Comparison of ENCODE assay signal across 11 cellular contexts in the genomic region with DNA sequence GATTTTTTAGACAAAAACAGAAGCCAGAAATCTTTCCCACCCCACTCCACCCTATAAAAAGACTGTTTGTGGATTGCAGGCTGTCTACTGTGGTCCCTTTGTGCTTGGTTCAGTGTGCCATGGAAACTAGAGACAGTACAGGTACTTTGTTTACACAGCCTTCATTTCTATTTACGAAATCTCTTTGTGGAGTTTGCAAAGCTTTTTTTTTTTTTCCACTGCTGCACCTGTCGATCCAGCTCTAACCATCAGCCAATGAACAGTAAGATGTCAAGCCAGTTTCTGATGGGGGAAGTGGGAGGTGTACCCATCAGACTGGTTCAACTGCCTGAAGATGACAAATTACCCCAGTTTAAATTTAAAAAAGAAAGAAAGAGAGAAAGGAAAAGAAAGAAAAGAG. TPM values are rescaled to one million over a fixed set of nuclear protein-coding genes. Genes with fewer than 3 reads are reported as not detected.
DNase-seq lines count a peak whose midpoint lies in the region; TF ChIP-seq lines count a peak whose summit lies in the region.
"Had no signal": no experiment of that assay in that cellular context is flagged by ENCODE, and none has a peak within 500 bp of the region (broad histone marks: within the 10 kb centered on the region; RNA-seq: fewer than 3 reads in every experiment).

No MANE protein-coding gene starts in this region.

- H3K9ac ChIP-seq in colonic mucosa (ENCODE audit: low read depth in 2 of 2, low read length in 2 of 2): no peak overlapping the region

- intact Hi-C loops in colonic mucosa (cut with DNase I) (no loop called here), transverse colon (cut with DNase I; ENCODE audit: low total_unique reads) (no loop called here)

- TF ChIP-seq EP300 in Ishikawa (IDR thresholded peaks at IDR 0.05; ENCODE audit: borderline replicate concordance): no peak
- TF ChIP-seq EP300 in transverse colon (IDR thresholded peaks at IDR 0.05; ENCODE audit: low read depth): no peak

- DNase-seq in NCI-H2196 (lab: John Stamatoyannopoulos, UW; ENCODE audit: unreplicated experiment): peak; percentile 55
- DNase-seq in colonic mucosa: peak; percentile 53
- DNase-seq in transverse colon: peak; percentile 12
- DNase-seq in activated effector memory CD4-positive, alpha-beta T cell treated with Interleukin-2 at 50 U/mL for 16 hours: no peak
- no peak for DNase-seq in activated T-cell treated with anti-CD3 and anti-CD28 coated beads for 4 hours
- DNase-seq in Ammon's horn (ENCODE audit: low spot score): no peak
- DNase-seq: activated CD4-positive, alpha-beta T cell treated with anti-CD3 and anti-CD28 coated beads, Interleukin-2, amount 50 U/mL, for 48 hours; activated naive CD4-positive, alpha-beta T cell treated with anti-CD3 and anti-CD28 coated beads, Interleukin-2, amount 50 U/mL, for 16 hours; stimulated activated CD4-positive, alpha-beta T cell treated with anti-CD3 and anti-CD28 coated beads, Interleukin-1b, Interleukin-23, amount 100 ng/mL, for 48 hours; stimulated activated naive CD4-positive, alpha-beta T cell treated with Interleukin-2 at 50 U/mL for 16 hours had no signal

- WGBS in transverse colon (ENCODE audit: low coverage in 1 of 2), 2 donors: 27 to 42% methylated on average over 2 of the region's 2 CpGs

- TF ChIP-seq CTCF in colonic mucosa (IDR thresholded peaks at IDR 0.05) (no peak), transverse colon (IDR thresholded peaks at IDR 0.05) (no peak)

- no peak for TF ChIP-seq RAD21 in Ishikawa (IDR thresholded peaks at IDR 0.05; ENCODE audit: low read depth)

- H3K4me1 ChIP-seq in colonic mucosa: no peaks in the 10 kb centered on the region
- peaks cover 0 to 2% (median 0%) of the 10 kb centered on the region in 4 donors for H3K4me1 ChIP-seq in transverse colon

- in situ Hi-C loops in transverse colon (cut with MboI; ENCODE audit: low pct_ligation_motif_present in 1 of 4, low pct_unique_long_range_greater_than_20kb in 1 of 4, low sequenced_read_pairs in 3 of 4): no loop called here

- H3K9me3 ChIP-seq in colonic mucosa: no peaks in the 10 kb centered on the region
- no peaks in the 10 kb centered on the region for H3K9me3 ChIP-seq in transverse colon

- no peak for TF ChIP-seq POLR2A in transverse colon (IDR thresholded peaks at IDR 0.05)

- H3K4me3 ChIP-seq in colonic mucosa: no peak overlapping the region
- no peak overlapping the region for H3K4me3 ChIP-seq in transverse colon

- H3K27ac ChIP-seq in colonic mucosa (no peak overlapping the region), transverse colon (peak overlapping the region in 1 of 4 donors; percentile 46)

- H3K36me3 ChIP-seq in colonic mucosa: no peaks in the 10 kb centered on the region
- no peaks in the 10 kb centered on the region for H3K36me3 ChIP-seq in transverse colon

- H3K27me3 ChIP-seq in colonic mucosa (no peaks in the 10 kb centered on the region), transverse colon (no peaks in the 10 kb centered on the region)

TF ChIP-seq in Ishikawa, 13 proteins besides CTCF, POLR2A, EP300 and RAD21:
- TF ChIP-seq TCF12 (IDR thresholded peaks at IDR 0.05; ENCODE audit: low read depth): no peak
- TF ChIP-seq EGR1 (IDR thresholded peaks at IDR 0.05): no peak
- TF ChIP-seq NFIC (IDR thresholded peaks at IDR 0.05): no peak
- TF ChIP-seq, protein P1, sequence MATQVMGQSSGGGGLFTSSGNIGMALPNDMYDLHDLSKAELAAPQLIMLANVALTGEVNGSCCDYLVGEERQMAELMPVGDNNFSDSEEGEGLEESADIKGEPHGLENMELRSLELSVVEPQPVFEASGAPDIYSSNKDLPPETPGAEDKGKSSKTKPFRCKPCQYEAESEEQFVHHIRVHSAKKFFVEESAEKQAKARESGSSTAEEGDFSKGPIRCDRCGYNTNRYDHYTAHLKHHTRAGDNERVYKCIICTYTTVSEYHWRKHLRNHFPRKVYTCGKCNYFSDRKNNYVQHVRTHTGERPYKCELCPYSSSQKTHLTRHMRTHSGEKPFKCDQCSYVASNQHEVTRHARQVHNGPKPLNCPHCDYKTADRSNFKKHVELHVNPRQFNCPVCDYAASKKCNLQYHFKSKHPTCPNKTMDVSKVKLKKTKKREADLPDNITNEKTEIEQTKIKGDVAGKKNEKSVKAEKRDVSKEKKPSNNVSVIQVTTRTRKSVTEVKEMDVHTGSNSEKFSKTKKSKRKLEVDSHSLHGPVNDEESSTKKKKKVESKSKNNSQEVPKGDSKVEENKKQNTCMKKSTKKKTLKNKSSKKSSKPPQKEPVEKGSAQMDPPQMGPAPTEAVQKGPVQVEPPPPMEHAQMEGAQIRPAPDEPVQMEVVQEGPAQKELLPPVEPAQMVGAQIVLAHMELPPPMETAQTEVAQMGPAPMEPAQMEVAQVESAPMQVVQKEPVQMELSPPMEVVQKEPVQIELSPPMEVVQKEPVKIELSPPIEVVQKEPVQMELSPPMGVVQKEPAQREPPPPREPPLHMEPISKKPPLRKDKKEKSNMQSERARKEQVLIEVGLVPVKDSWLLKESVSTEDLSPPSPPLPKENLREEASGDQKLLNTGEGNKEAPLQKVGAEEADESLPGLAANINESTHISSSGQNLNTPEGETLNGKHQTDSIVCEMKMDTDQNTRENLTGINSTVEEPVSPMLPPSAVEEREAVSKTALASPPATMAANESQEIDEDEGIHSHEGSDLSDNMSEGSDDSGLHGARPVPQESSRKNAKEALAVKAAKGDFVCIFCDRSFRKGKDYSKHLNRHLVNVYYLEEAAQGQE (IDR thresholded peaks at IDR 0.05; ENCODE audit: low read depth): no peak
- no peak for TF ChIP-seq ZBTB7A (IDR thresholded peaks at IDR 0.05; ENCODE audit: low read depth)
- 0 out of 2 replicates have a peak, but pooled peaks have one; percentile 7 for TF ChIP-seq CEBPB (IDR thresholded peaks at IDR 0.05)
- TF ChIP-seq CREB1 (IDR thresholded peaks at IDR 0.05; ENCODE audit: low read depth): no peak
TF ChIP-seq in Ishikawa: peak in this region for 1.

RNA-seq across cellular contexts. Expression of a gene that starts 20.2 kb away (rescaled TPM):
- total RNA-seq in colonic mucosa (10 to 100 TPM; 55.5 to 77.7 TPM), transverse colon (100 to 1,000 TPM in 3 of 4 donors, 10 to 100 TPM in 1; 82.7 to 125 (median 112) TPM)

Comparison
In these comparisons a context has a peak if more than half of its experiments do, and no peak if none do; other contexts are left out.
1. DNase-seq: peak in NCI-H2196 (single experiment), colonic mucosa (single experiment) and transverse colon (single experiment); none in activated effector memory CD4-positive, alpha-beta T cell treated with Interleukin-2 at 50 U/mL for 16 hours (single experiment), activated T-cell treated with anti-CD3 and anti-CD28 coated beads for 4 hours (single experiment) and Ammon's horn (single experiment).